ENCODE assay signal across 30 cellular contexts in genomic region chr2:47653036-47653435, GRCh38.
"Had no signal": no experiment of that assay in that cellular context is flagged by ENCODE, and none has a peak within 500 bp of the region (broad histone marks: within the 10 kb centered on the region; RNA-seq: fewer than 3 reads in every experiment).

No MANE protein-coding gene starts in this region.

- H3K27ac ChIP-seq: brain microvascular endothelial cell, esophagus muscularis mucosa, foreskin keratinocyte, gastrocnemius medialis, heart left ventricle, WERI-Rb-1 had no signal

- DNase-seq: activated B cell treated with CpG ODN at 0.5 μM for 24 hours; activated CD4-positive, alpha-beta T cell treated with anti-CD3 and anti-CD28 coated beads for 48 hours; activated CD4-positive, alpha-beta T cell treated with anti-CD3 and anti-CD28 coated beads, Interleukin-2, amount 50 U/mL, for 1 hour; activated CD4-positive, alpha-beta T cell treated with anti-CD3 and anti-CD28 coated beads, Interleukin-2, amount 50 U/mL, for 48 hours; activated CD8-positive, alpha-beta memory T cell treated with anti-CD3 and anti-CD28 coated beads for 24 hours; activated CD8-positive, alpha-beta T cell treated with anti-CD3 and anti-CD28 coated beads for 36 hours; activated gamma-delta T cell; activated naive CD4-positive, alpha-beta T cell; activated naive CD4-positive, alpha-beta T cell treated with anti-CD3 and anti-CD28 coated beads, Interleukin-2, amount 50 U/mL, for 16 hours; activated T-cell treated with anti-CD3 and anti-CD28 coated beads, Interleukin-2, amount 50 U/mL, for 4 hours; amniotic stem cell; anterior cingulate cortex; brain microvascular endothelial cell; caudate nucleus; cortex of kidney; dermis blood vessel endothelial cell; effector CD4-positive, alpha-beta T cell; effector memory CD8-positive, alpha-beta T cell; erythroblast; foreskin keratinocyte; gastrocnemius medialis; glutamatergic neuron; heart left ventricle; T-helper 1 cell; T-helper 17 cell; T1000 had no signal

- H3K4me3 ChIP-seq: esophagus muscularis mucosa, gastrocnemius medialis, heart left ventricle had no signal

- ATAC-seq: activated CD4-positive, CD25-positive, alpha-beta regulatory T cell treated with anti-CD3 and anti-CD28 coated beads, Interleukin-2, amount 50 U/mL, for 24 hours; activated CD8-positive, alpha-beta T cell treated with anti-CD3 and anti-CD28 coated beads for 36 hours; activated T-cell treated with anti-CD3 and anti-CD28 coated beads, Interleukin-2, amount 50 U/mL, for 4 hours; activated T-helper 17 cell treated with anti-CD3 and anti-CD28 coated beads, Interleukin-2, amount 50 U/mL, for 72 hours; effector memory CD8-positive, alpha-beta T cell; foreskin keratinocyte; gastrocnemius medialis; heart left ventricle; T-helper 17 cell had no signal

- H3K27me3 ChIP-seq: brain microvascular endothelial cell, gastrocnemius medialis had no signal

- H3K36me3 ChIP-seq: brain microvascular endothelial cell, esophagus muscularis mucosa, gastrocnemius medialis, heart left ventricle, WERI-Rb-1 had no signal

- H3K4me1 ChIP-seq: esophagus muscularis mucosa, foreskin keratinocyte, gastrocnemius medialis had no signal

- H3K9me3 ChIP-seq: esophagus muscularis mucosa, gastrocnemius medialis, heart left ventricle had no signal
